Comparison of ENCODE assay signal across 18 cellular contexts in the genomic region with DNA sequence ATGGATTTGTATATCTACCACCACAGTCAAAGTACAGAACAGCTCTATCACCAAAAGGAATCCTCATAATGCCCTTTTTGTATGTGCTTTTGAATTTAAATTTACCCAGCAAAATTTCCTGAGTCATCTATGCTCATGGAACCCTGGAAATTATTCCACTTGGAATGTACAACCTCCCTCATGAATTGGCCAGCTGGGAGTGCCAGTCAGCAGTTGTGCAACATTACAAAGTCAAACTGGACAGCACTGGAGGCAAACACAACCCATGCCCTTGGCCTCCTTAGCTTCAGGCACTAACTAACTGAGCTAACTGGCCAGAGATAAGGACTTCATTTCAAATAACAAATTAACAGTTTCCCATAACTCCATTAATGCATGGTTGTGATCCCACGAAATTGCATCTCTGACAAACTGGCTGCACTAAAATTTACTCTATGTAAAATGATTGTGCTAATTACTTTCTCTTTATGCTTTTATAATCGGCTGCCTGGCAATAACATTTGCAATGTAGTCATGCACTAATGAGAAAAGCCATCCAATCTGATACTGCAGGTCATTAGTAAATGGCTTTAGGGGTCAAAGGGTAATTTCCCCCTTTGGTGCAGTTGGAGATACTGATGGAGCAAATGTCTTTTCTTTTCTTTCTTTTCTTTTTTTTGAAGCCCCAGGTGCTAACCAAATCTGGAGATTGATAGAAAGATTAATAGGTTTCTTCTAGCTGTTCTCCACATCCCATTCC.
"Had no signal": no experiment of that assay in that cellular context is flagged by ENCODE, and none has a peak within 500 bp of the region (broad histone marks: within the 10 kb centered on the region; RNA-seq: fewer than 3 reads in every experiment).

No MANE protein-coding gene starts in this region.

- H3K27me3 ChIP-seq: breast epithelium, testis had no signal

- H3K9me3 ChIP-seq: breast epithelium, lower lobe of right lung, prostate gland, testis had no signal

- H3K36me3 ChIP-seq: breast epithelium, lower lobe of right lung, prostate gland had no signal

- H3K4me3 ChIP-seq: breast epithelium, lower lobe of right lung, prostate gland, testis had no signal

- FAIRE-seq: keratinocyte had no signal

- DNase-seq: activated CD4-positive, alpha-beta T cell treated with anti-CD3 and anti-CD28 coated beads for 4 hours; activated CD8-positive, alpha-beta memory T cell treated with anti-CD3 and anti-CD28 coated beads, Interleukin-2, amount 50 U/mL, for 4 hours; activated CD8-positive, alpha-beta T cell treated with anti-CD3 and anti-CD28 coated beads for 36 hours; activated gamma-delta T cell treated with Interleukin-2 at 50 U/mL for 16 hours; activated naive CD8-positive, alpha-beta T cell treated with anti-CD3 and anti-CD28 coated beads for 36 hours; activated T-cell treated with anti-CD3 and anti-CD28 coated beads, Interleukin-2, amount 50 U/mL, for 72 hours; anterior cingulate cortex; glutamatergic neuron; lower lobe of right lung; naive thymus-derived CD8-positive, alpha-beta T cell; nucleus accumbens; stimulated activated CD4-positive, alpha-beta T cell treated with anti-CD3 and anti-CD28 coated beads, Interleukin-4, amount 100 ng/mL, for 4 hours; stimulated activated naive CD8-positive, alpha-beta T cell treated with anti-CD3 and anti-CD28 coated beads, Interleukin-15, amount 100 ng/mL, for 72 hours; testis had no signal

- H3K4me1 ChIP-seq: breast epithelium, lower lobe of right lung, prostate gland, testis had no signal

- H3K27ac ChIP-seq: breast epithelium, lower lobe of right lung, prostate gland, testis had no signal

- ATAC-seq: activated CD8-positive, alpha-beta T cell treated with anti-CD3 and anti-CD28 coated beads for 36 hours; activated T-cell treated with anti-CD3 and anti-CD28 coated beads, Interleukin-2, amount 50 U/mL, for 72 hours; esophagus mucosa; naive thymus-derived CD8-positive, alpha-beta T cell; stimulated activated naive CD8-positive, alpha-beta T cell treated with anti-CD3 and anti-CD28 coated beads, Interleukin-15, amount 100 ng/mL, for 72 hours had no signal
